26 cellular contexts compared by ENCODE assay signal in genomic region chr6:39093167-39093708, GRCh38. TPM values are rescaled to one million over a fixed set of nuclear protein-coding genes. Genes with fewer than 3 reads are reported as not detected.
DNase-seq lines count a peak whose midpoint lies in the region; ATAC-seq, FAIRE-seq and TF ChIP-seq lines count a peak whose summit lies in the region.
"Had no signal": no experiment of that assay in that cellular context is flagged by ENCODE, and none has a peak within 500 bp of the region (broad histone marks: within the 10 kb centered on the region; RNA-seq: fewer than 3 reads in every experiment).

No MANE protein-coding gene starts in this region.

- intact Hi-C loops in HepG2 (cut with micrococcal nuclease; ENCODE audit: unreplicated experiment) = no loop called here
- intact Hi-C loops in right lobe of liver (cut with DNase I) = no loop called here

- no peak for FAIRE-seq in HepG2 (lab: Jason Lieb, UNC)
- no peak for FAIRE-seq in GM12892 (lab: Jason Lieb, UNC)
- FAIRE-seq: A204.1, D721Med, G401.6, GM12878 had no signal

- in situ Hi-C loops in HepG2 (cut with HindIII; ENCODE audit: extremely low pct_ligation_motif_present, low pct_unique_long_range_greater_than_20kb) = no loop called here

- 3% methylated on average over 2 of the region's 2 CpGs for WGBS in HepG2 (ENCODE audit: low lambda C conversion rate)
- 14% methylated on average over 2 of the region's 2 CpGs for WGBS in right lobe of liver (ENCODE audit: insufficient coverage, low coverage, low lambda C conversion rate, missing lambda C conversion rate)

- H3K36me3 Mint-ChIP-seq in activated naive CD8-positive, alpha-beta T cell treated with anti-CD3 and anti-CD28 coated beads, Interleukin-2, amount 50 U/mL, for 24 hours (ENCODE audit: low read depth) = peaks cover 3% of the 10 kb centered on the region
- H3K36me3 Mint-ChIP-seq: CD8-positive, alpha-beta T cell had no signal

- H3K36me3 ChIP-seq in HepG2 (replicated peaks in 1 of 2; ENCODE audit: control insufficient read depth in 1 of 2, insufficient read depth in 2 of 2, low read length in 2 of 2) (no peaks in the 10 kb centered on the region), right lobe of liver (no peaks in the 10 kb centered on the region)
- H3K36me3 ChIP-seq: BE2C, BLaER1 had no signal

- peaks cover 31% of the 10 kb centered on the region for H3K27me3 Mint-ChIP-seq in activated naive CD8-positive, alpha-beta T cell treated with anti-CD3 and anti-CD28 coated beads, Interleukin-2, amount 50 U/mL, for 24 hours

- no peak overlapping the region for H3K4me2 ChIP-seq in HepG2 (ENCODE audit: low read depth, low read length)
- H3K4me2 ChIP-seq: BLaER1 had no signal

- TF ChIP-seq RAD21 in HepG2 (CRISPR knock-in tag; IDR thresholded peaks at IDR 0.05) = no peak

- CTCF ChIA-PET in HepG2 (lab: Yijun Ruan, JAX; ENCODE audit: low intra/inter-chr PET ratio, low total read pairs) = no interaction called here

- TF ChIP-seq EP300 in HepG2 (IDR thresholded peaks at IDR 0.05; ENCODE audit: low read depth in 2 of 2, low read length in 2 of 2) = no peak
- TF ChIP-seq EP300 in HepG2 (CRISPR knock-in tag; IDR thresholded peaks at IDR 0.05; ENCODE audit: borderline replicate concordance) = no peak

- peaks cover 2% of the 10 kb centered on the region for H3K4me1 Mint-ChIP-seq in activated naive CD8-positive, alpha-beta T cell treated with anti-CD3 and anti-CD28 coated beads, Interleukin-2, amount 50 U/mL, for 24 hours

- H3K27ac ChIP-seq in 22Rv1 = peak overlapping the region; percentile 18; the same call in 1 of the 2 replicates
- H3K27ac ChIP-seq in HepG2 (ENCODE audit: extremely low read length, insufficient read depth, low read length) = no peak overlapping the region
- H3K27ac ChIP-seq in right lobe of liver = no peak overlapping the region
- H3K27ac ChIP-seq: BLaER1 had no signal

- 0 out of 2 replicates have a peak, but pooled peaks cover 8% of the 10 kb centered on the region for H3K4me1 ChIP-seq in HepG2 (ENCODE audit: insufficient read depth, low read length)
- H3K4me1 ChIP-seq in right lobe of liver = peaks cover 0 to 28% (median 7%) of the 10 kb centered on the region in 4 donors
- H3K4me1 ChIP-seq: BE2C, Caco-2 had no signal

- no TSS peak for BruUV-seq in HepG2 (replicated peaks; lab: Mats Ljungman, UMichigan)

- H3K9me3 ChIP-seq in HepG2 (ENCODE audit: low read length) = no peaks in the 10 kb centered on the region
- H3K9me3 ChIP-seq in right lobe of liver = no peaks in the 10 kb centered on the region
- H3K9me3 ChIP-seq: BE2C, BLaER1, Caco-2 had no signal

- no peak overlapping the region for H3K4me3 ChIP-seq in LNCaP clone FGC (ENCODE audit: low read depth, low read length)
- no peak overlapping the region for H3K4me3 ChIP-seq in HepG2 (replicated peaks in 1 of 3; ENCODE audit: insufficient read depth in 1 of 3, low read depth in 2 of 3, low read length in 3 of 3)
- no peak overlapping the region for H3K4me3 ChIP-seq in right lobe of liver
- H3K4me3 ChIP-seq: BLaER1, GM12878 had no signal

- no peak overlapping the region for H3K4me3 Mint-ChIP-seq in activated naive CD8-positive, alpha-beta T cell treated with anti-CD3 and anti-CD28 coated beads, Interleukin-2, amount 50 U/mL, for 24 hours
- H3K4me3 Mint-ChIP-seq: CD14-positive monocyte; CD4-positive, alpha-beta T cell; CD8-positive, alpha-beta T cell had no signal

- TF ChIP-seq POLR2A in HepG2 (IDR thresholded peaks at IDR 0.05; ENCODE audit: insufficient read depth in 1 of 2, low read depth in 2 of 2, low read length in 2 of 2) = no peak
- no peak for TF ChIP-seq POLR2A in right lobe of liver (IDR thresholded peaks at IDR 0.05)
- TF ChIP-seq POLR2A in GM12892 (IDR thresholded peaks at IDR 0.05; ENCODE audit: low read depth, low read length) = no peak

- H3K9me3 Mint-ChIP-seq in activated naive CD8-positive, alpha-beta T cell treated with anti-CD3 and anti-CD28 coated beads, Interleukin-2, amount 50 U/mL, for 24 hours = no peaks in the 10 kb centered on the region
- H3K9me3 Mint-ChIP-seq: CD14-positive monocyte; CD4-positive, alpha-beta T cell; CD8-positive, alpha-beta T cell had no signal

- POLR2A ChIA-PET in HepG2 (lab: Yijun Ruan, JAX) = no interaction called here

- no peak overlapping the region for H3K9ac ChIP-seq in HepG2 (ENCODE audit: insufficient read depth, low read depth, low read length)
- H3K9ac ChIP-seq: BLaER1 had no signal

- ATAC-seq in HepG2 (no peak), right lobe of liver (peak; percentile 61 to 80 (median 76)), HG02678 (IDR thresholded peaks at IDR 0.05; ENCODE audit: unreplicated experiment) (no peak)
- ATAC-seq in activated naive CD8-positive, alpha-beta T cell treated with anti-CD3 and anti-CD28 coated beads, Interleukin-2, amount 50 U/mL, for 24 hours = no peak
- ATAC-seq: CD8-positive, alpha-beta T cell; GM12878 had no signal

- no peak overlapping the region for H3K27ac Mint-ChIP-seq in activated naive CD8-positive, alpha-beta T cell treated with anti-CD3 and anti-CD28 coated beads, Interleukin-2, amount 50 U/mL, for 24 hours
- H3K27ac Mint-ChIP-seq: CD14-positive monocyte; CD4-positive, alpha-beta T cell; CD8-positive, alpha-beta T cell had no signal

- H3K27me3 ChIP-seq in HepG2 (ENCODE audit: control insufficient read depth in 1 of 2, insufficient read depth in 2 of 2, low read length in 2 of 2) = peaks cover 0 to 15% of the 10 kb centered on the region in 2 experiments; a peak in 2 of 5 replicates
- no peaks in the 10 kb centered on the region for H3K27me3 ChIP-seq in right lobe of liver
- H3K27me3 ChIP-seq: BE2C, BLaER1 had no signal

- H2AFZ ChIP-seq in HepG2 (ENCODE audit: low read length) = no peak overlapping the region

- no peak for TF ChIP-seq CTCF in 22Rv1 (IDR thresholded peaks at IDR 0.05)
- no peak for TF ChIP-seq CTCF in LNCaP clone FGC (IDR thresholded peaks at IDR 0.05; ENCODE audit: control insufficient read depth, extremely low read depth, insufficient read depth)
- no peak for TF ChIP-seq CTCF in HepG2 (CRISPR knock-in tag; IDR thresholded peaks at IDR 0.05)
- TF ChIP-seq CTCF in right lobe of liver (IDR thresholded peaks at IDR 0.05) = no peak

- H4K20me1 ChIP-seq in HepG2 (ENCODE audit: insufficient read depth, low read length) = no peaks in the 10 kb centered on the region
- H4K20me1 ChIP-seq: BLaER1 had no signal

- H3K79me2 ChIP-seq in HepG2 (ENCODE audit: insufficient read depth, low read length) = no peaks in the 10 kb centered on the region

- DNase-seq in LNCaP clone FGC (ENCODE audit: low read depth) (peak; percentile 57), HepG2 (ENCODE audit: low spot score) (no peak), right lobe of liver (no peak), CD1c-positive myeloid dendritic cell (ENCODE audit: extremely low spot score) (no peak), GM12892 (ENCODE audit: insufficient read length) (no peak)
- DNase-seq in activated naive CD8-positive, alpha-beta T cell treated with anti-CD3 and anti-CD28 coated beads, Interleukin-2, amount 50 U/mL, for 24 hours = no peak
- DNase-seq: 8988T; ACHN; BE2C; C1 segment of cervical spinal cord; Caco-2; Calu3; CD4-positive, alpha-beta T cell; CD8-positive, alpha-beta T cell; DMS79 treated with DMSO at 0.1 percent for 48 hours; GF-D8 had no signal

RNA-seq across cellular contexts. Expression of gene SAYSD1, which starts 21.7 kb away (rescaled TPM):
- total RNA-seq in HepG2 (2016; rRNA removed; fragmentation: Illumina TruSeq; extraction: Trizol) (16.0 and 18.7 TPM in 2 replicates), right lobe of liver (1 to 10 TPM; 4.3 to 9.3 (median 7.0) TPM)
- total RNA-seq in HepG2 (2016; cell fraction: cytosol; rRNA removed; fragmentation: Illumina TruSeq; extraction: Trizol; ENCODE audit: low read depth) = 4.0 TPM in 2 replicates
- total RNA-seq in HepG2 (2016; cell fraction: insoluble cytoplasmic fraction; rRNA removed; fragmentation: Illumina TruSeq; extraction: Trizol) = 15.3 and 19.7 TPM in 2 replicates
- total RNA-seq in HepG2 (2016; cell fraction: membrane; rRNA removed; fragmentation: Illumina TruSeq; extraction: Trizol) = 10.8 and 11.9 TPM in 2 replicates
- total RNA-seq in HepG2 (2016; cell fraction: nucleus; rRNA removed; fragmentation: Illumina TruSeq; extraction: Trizol) = 13.1 and 13.6 TPM in 2 replicates
- polyA plus RNA-seq in HepG2 (2011; rRNA removed) = 8.2 and 10.1 TPM in 2 replicates
- 6.3 and 8.1 TPM in 2 replicates for polyA plus RNA-seq in HepG2 (2011; cell fraction: cytosol; rRNA removed)
- 4.5 TPM in 2 replicates for polyA plus RNA-seq in HepG2 (2011; cell fraction: nucleus; rRNA removed)
- 4.5 and 5.6 TPM in 2 replicates for polyA plus RNA-seq in HepG2 (2012)
- polyA plus RNA-seq in HepG2 (2016; cell fraction: cytosol; fragmentation: Illumina TruSeq; extraction: Trizol; ENCODE audit: low read depth) = 3.4 and 3.6 TPM in 2 replicates
- polyA plus RNA-seq in HepG2 (2016; cell fraction: insoluble cytoplasmic fraction; fragmentation: Illumina TruSeq; extraction: Trizol; ENCODE audit: low read depth) = 16.9 and 19.9 TPM in 2 replicates
- 6.5 and 7.4 TPM in 2 replicates for polyA plus RNA-seq in HepG2 (2016; cell fraction: membrane; fragmentation: Illumina TruSeq; extraction: Trizol; ENCODE audit: low read depth)
- 18.7 and 19.1 TPM in 2 replicates for polyA plus RNA-seq in HepG2 (2016; cell fraction: nucleus; fragmentation: Illumina TruSeq; extraction: Trizol; ENCODE audit: insufficient read depth, low read depth)
- 6.5 and 7.0 TPM in 2 replicates for polyA minus RNA-seq in HepG2 (2011; rRNA and poly(A)+ RNA removed; ENCODE audit: low replicate concordance)
- polyA minus RNA-seq in HepG2 (2011; cell fraction: cytosol; rRNA and poly(A)+ RNA removed) = 5.4 and 7.0 TPM in 2 replicates
- polyA minus RNA-seq in HepG2 (2011; cell fraction: nucleus; rRNA and poly(A)+ RNA removed) = 18.6 and 20.7 TPM in 2 replicates
- 4.1 TPM for polyA plus RNA-seq in GM12892 (2012; ENCODE audit: missing spikeins)

RNA-seq across cellular contexts. Expression of gene GLP1R, which starts 44.7 kb away (rescaled TPM):
- total RNA-seq in HepG2 (2016; rRNA removed; fragmentation: Illumina TruSeq; extraction: Trizol) (not detected in 2 replicates), right lobe of liver (not detected)
- total RNA-seq in HepG2 (2016; cell fraction: cytosol; rRNA removed; fragmentation: Illumina TruSeq; extraction: Trizol; ENCODE audit: low read depth) = not detected in 2 replicates
- not detected in 2 replicates for total RNA-seq in HepG2 (2016; cell fraction: insoluble cytoplasmic fraction; rRNA removed; fragmentation: Illumina TruSeq; extraction: Trizol)
- total RNA-seq in HepG2 (2016; cell fraction: membrane; rRNA removed; fragmentation: Illumina TruSeq; extraction: Trizol) = not detected in 2 replicates
- not detected in 2 replicates for total RNA-seq in HepG2 (2016; cell fraction: nucleus; rRNA removed; fragmentation: Illumina TruSeq; extraction: Trizol)
- polyA plus RNA-seq in HepG2 (2011; rRNA removed) = not detected in 2 replicates
- not detected in 2 replicates for polyA plus RNA-seq in HepG2 (2011; cell fraction: cytosol; rRNA removed)
- not detected in 2 replicates for polyA plus RNA-seq in HepG2 (2011; cell fraction: nucleus; rRNA removed)
- polyA plus RNA-seq in HepG2 (2012) = not detected in 2 replicates
- not detected in 2 replicates for polyA plus RNA-seq in HepG2 (2016; cell fraction: cytosol; fragmentation: Illumina TruSeq; extraction: Trizol; ENCODE audit: low read depth)
- not detected in 2 replicates for polyA plus RNA-seq in HepG2 (2016; cell fraction: insoluble cytoplasmic fraction; fragmentation: Illumina TruSeq; extraction: Trizol; ENCODE audit: low read depth)
- polyA plus RNA-seq in HepG2 (2016; cell fraction: membrane; fragmentation: Illumina TruSeq; extraction: Trizol; ENCODE audit: low read depth) = not detected in 2 replicates
- polyA plus RNA-seq in HepG2 (2016; cell fraction: nucleus; fragmentation: Illumina TruSeq; extraction: Trizol; ENCODE audit: insufficient read depth, low read depth) = not detected in 2 replicates
- polyA minus RNA-seq in HepG2 (2011; rRNA and poly(A)+ RNA removed; ENCODE audit: low replicate concordance) = not detected in 2 replicates
- polyA minus RNA-seq in HepG2 (2011; cell fraction: cytosol; rRNA and poly(A)+ RNA removed) = not detected in 2 replicates
- not detected in 2 replicates for polyA minus RNA-seq in HepG2 (2011; cell fraction: nucleus; rRNA and poly(A)+ RNA removed)
- polyA plus RNA-seq in GM12892 (2012; ENCODE audit: missing spikeins) = not detected
- total RNA-seq: A673; Caco-2; CD4-positive, alpha-beta T cell; CD8-positive, alpha-beta T cell; GM12878 had no signal
- polyA plus RNA-seq: AG04450, CD14-positive monocyte had no signal

Comparison
In these comparisons a context has a peak if more than half of its experiments do, and no peak if none do; other contexts are left out.
1. ATAC-seq: peak in right lobe of liver (4 of 4); none in HepG2 (single experiment), activated naive CD8-positive, alpha-beta T cell treated with anti-CD3 and anti-CD28 coated beads, Interleukin-2, amount 50 U/mL, for 24 hours (single experiment) and HG02678 (single experiment).